In genomic region chr13:43045302-43045773, GRCh38 we compare ENCODE assay signal across 7 cellular contexts. TPM values are rescaled to one million over a fixed set of nuclear protein-coding genes. Genes with fewer than 3 reads are reported as not detected.
DNase-seq lines count a peak whose midpoint lies in the region; ATAC-seq and TF ChIP-seq lines count a peak whose summit lies in the region.
"Not testable (repeated sequence)": the region's sequence is repeated elsewhere in the genome, so short reads cannot be mapped to it uniquely, and the experiment has no call there.

No MANE protein-coding gene starts in this region.

- H3K9me3 ChIP-seq in lung (ENCODE audit: control insufficient read depth in 2 of 2, insufficient read depth in 1 of 2, low read length in 1 of 2); smooth muscle cell (replicated peaks; ENCODE audit: low read depth): not testable (repeated sequence)

- not testable (repeated sequence) for H3K79me2 ChIP-seq in smooth muscle cell (ENCODE audit: low read depth)

- ATAC-seq in activated naive CD8-positive, alpha-beta T cell treated with anti-CD3 and anti-CD28 coated beads, Interleukin-2, amount 50 U/mL, for 24 hours; lung (ENCODE audit: insufficient read depth, low FRiP score): not testable (repeated sequence)

- not testable (repeated sequence) for H3K36me3 ChIP-seq in lung (ENCODE audit: control insufficient read depth in 2 of 2, insufficient read depth in 2 of 2, low read length in 2 of 2); smooth muscle cell (ENCODE audit: low read depth)

- H3K4me1 ChIP-seq in lung (ENCODE audit: control insufficient read depth in 2 of 2, insufficient read depth in 2 of 2, low read length in 2 of 2) (peaks cover 3 to 11% of the 10 kb centered on the region in 2 donors), smooth muscle cell (ENCODE audit: low read depth) (peaks cover 24% of the 10 kb centered on the region)

- not testable (repeated sequence) for H3K9ac ChIP-seq in smooth muscle cell (ENCODE audit: low read depth)

- peak overlapping the region; percentile 71 for H3K27ac Mint-ChIP-seq in activated naive CD8-positive, alpha-beta T cell treated with anti-CD3 and anti-CD28 coated beads, Interleukin-2, amount 50 U/mL, for 24 hours

- H3K27me3 Mint-ChIP-seq in activated naive CD8-positive, alpha-beta T cell treated with anti-CD3 and anti-CD28 coated beads, Interleukin-2, amount 50 U/mL, for 24 hours = not testable (repeated sequence)

- DNase-seq in NCI-H69 (lab: John Stamatoyannopoulos, UW) (peak; percentile 10), fibroblast of villous mesenchyme (ENCODE audit: low read depth) (peak; percentile 93), lung (ENCODE audit: low spot score) (peak; percentile 67)
- DNase-seq in activated naive CD8-positive, alpha-beta T cell treated with anti-CD3 and anti-CD28 coated beads, Interleukin-2, amount 50 U/mL, for 24 hours; smooth muscle cell (lab: John Stamatoyannopoulos, UW; ENCODE audit: unreplicated experiment): not testable (repeated sequence)

- H3K4me3 Mint-ChIP-seq in activated naive CD8-positive, alpha-beta T cell treated with anti-CD3 and anti-CD28 coated beads, Interleukin-2, amount 50 U/mL, for 24 hours = not testable (repeated sequence)

- H3K27me3 ChIP-seq in lung (ENCODE audit: control insufficient read depth, insufficient read depth); smooth muscle cell (ENCODE audit: low read depth): not testable (repeated sequence)

- H3K27ac ChIP-seq in VCaP (peak overlapping the region; percentile 23), lung (ENCODE audit: low read depth in 1 of 2, low read length in 1 of 2) (peak overlapping the region in 1 of 2 donors; percentile 79), smooth muscle cell (ENCODE audit: low read depth) (peak overlapping the region; percentile 10)

- WGBS in lung, 2 donors = 39 to 44% methylated on average over 10 of the region's 10 CpGs
- 50% methylated on average over 10 of the region's 10 CpGs for WGBS in smooth muscle cell (ENCODE audit: low lambda C conversion rate)

- not testable (repeated sequence) for TF ChIP-seq CTCF in VCaP (conservative IDR thresholded peaks at IDR 0.05); fibroblast of villous mesenchyme (IDR thresholded peaks at IDR 0.05; ENCODE audit: insufficient read depth, low read depth, low read length); lung (IDR thresholded peaks at IDR 0.05; ENCODE audit: control extremely low read depth, extremely low read depth); smooth muscle cell (IDR thresholded peaks at IDR 0.05; ENCODE audit: borderline replicate concordance, insufficient read depth, poor library complexity, severe bottlenecking)

- H3K4me1 Mint-ChIP-seq in activated naive CD8-positive, alpha-beta T cell treated with anti-CD3 and anti-CD28 coated beads, Interleukin-2, amount 50 U/mL, for 24 hours = peaks cover 57% of the 10 kb centered on the region

- H3K4me2 ChIP-seq in smooth muscle cell = not testable (repeated sequence)

- H3K36me3 Mint-ChIP-seq in activated naive CD8-positive, alpha-beta T cell treated with anti-CD3 and anti-CD28 coated beads, Interleukin-2, amount 50 U/mL, for 24 hours (ENCODE audit: low read depth) = not testable (repeated sequence)

- not testable (repeated sequence) for H3F3A ChIP-seq in smooth muscle cell (ENCODE audit: low read depth)

- peak overlapping the region; percentile 40; the same call in 1 of the 2 replicates for H3K4me3 ChIP-seq in GM08714 (ENCODE audit: low read length)
- H3K4me3 ChIP-seq in fibroblast of villous mesenchyme (ENCODE audit: low read depth, low read length); lung; smooth muscle cell: not testable (repeated sequence)

- H2AFZ ChIP-seq in smooth muscle cell (ENCODE audit: low read depth) = peak overlapping the region; percentile 58

- H4K20me1 ChIP-seq in smooth muscle cell (ENCODE audit: low read depth) = not testable (repeated sequence)

- H3K9me3 Mint-ChIP-seq in activated naive CD8-positive, alpha-beta T cell treated with anti-CD3 and anti-CD28 coated beads, Interleukin-2, amount 50 U/mL, for 24 hours = not testable (repeated sequence)

RNA-seq across cellular contexts. Expression of gene DNAJC15, which starts 22.0 kb away (rescaled TPM):
- total RNA-seq in fibroblast of villous mesenchyme (4.7 and 6.1 TPM in 2 replicates), lung (10 to 100 TPM; 16.8 to 20.0 TPM), smooth muscle cell (4.3 and 4.4 TPM in 2 replicates)
- polyA plus RNA-seq in lung (10 to 100 TPM; 18.5 to 21.8 TPM), smooth muscle cell (6.9 and 15.6 TPM in 2 replicates)

RNA-seq across cellular contexts. Expression of gene EPSTI1, which starts 53.3 kb away (rescaled TPM):
- 9.0 and 15.1 TPM in 2 replicates for total RNA-seq in fibroblast of villous mesenchyme
- 10 to 100 TPM; 13.0 to 17.4 TPM for total RNA-seq in lung
- 10 to 100 TPM in 1 of 2 donors, 1 to 10 TPM in 1; 3.7 to 20.1 TPM for polyA plus RNA-seq in lung
- 3.3 and 13.9 TPM in 2 replicates for total RNA-seq in smooth muscle cell
- polyA plus RNA-seq in smooth muscle cell = 2.4 and 9.1 TPM in 2 replicates
